ENCODE assay signal across 1 cellular context in genomic region chr16:15765880-15766279, GRCh38.
A peak's percentile ranks its signal among the peaks of the same experiment; 100 is the strongest.
TF ChIP-seq lines count a peak whose summit lies in the region.

No MANE protein-coding gene starts in this region.

TF ChIP-seq in HEK293, 187 proteins besides CTCF, POLR2A, EP300 and RAD21 (continued from another document):
- peak; percentile 91 for TF ChIP-seq REST (tag by site-specific recombination; IDR thresholded peaks at IDR 0.05)
- no peak for TF ChIP-seq KLF8 (tag by site-specific recombination; IDR thresholded peaks at IDR 0.05)
- TF ChIP-seq ZNF121 (tag by site-specific recombination; IDR thresholded peaks at IDR 0.05), result no peak
- TF ChIP-seq ZNF701 (tag by site-specific recombination; IDR thresholded peaks at IDR 0.05), result no peak
- no peak for TF ChIP-seq ZNF292 (tag by site-specific recombination; IDR thresholded peaks at IDR 0.05; ENCODE audit: borderline replicate concordance, low read depth)
- no peak for TF ChIP-seq RBAK (tag by site-specific recombination; IDR thresholded peaks at IDR 0.05)
- no peak for TF ChIP-seq KLF10 (tag by site-specific recombination; IDR thresholded peaks at IDR 0.05)
- TF ChIP-seq PRDM6 (tag by site-specific recombination; IDR thresholded peaks at IDR 0.05), result no peak
- no peak for TF ChIP-seq KLF9 (tag by site-specific recombination; IDR thresholded peaks at IDR 0.05; ENCODE audit: low read depth)
- TF ChIP-seq ZNF266 (tag by site-specific recombination; IDR thresholded peaks at IDR 0.05; ENCODE audit: low read depth), result no peak
- TF ChIP-seq ZNF777 (tag by site-specific recombination; IDR thresholded peaks at IDR 0.05; ENCODE audit: borderline replicate concordance), result no peak
- TF ChIP-seq, protein P1, sequence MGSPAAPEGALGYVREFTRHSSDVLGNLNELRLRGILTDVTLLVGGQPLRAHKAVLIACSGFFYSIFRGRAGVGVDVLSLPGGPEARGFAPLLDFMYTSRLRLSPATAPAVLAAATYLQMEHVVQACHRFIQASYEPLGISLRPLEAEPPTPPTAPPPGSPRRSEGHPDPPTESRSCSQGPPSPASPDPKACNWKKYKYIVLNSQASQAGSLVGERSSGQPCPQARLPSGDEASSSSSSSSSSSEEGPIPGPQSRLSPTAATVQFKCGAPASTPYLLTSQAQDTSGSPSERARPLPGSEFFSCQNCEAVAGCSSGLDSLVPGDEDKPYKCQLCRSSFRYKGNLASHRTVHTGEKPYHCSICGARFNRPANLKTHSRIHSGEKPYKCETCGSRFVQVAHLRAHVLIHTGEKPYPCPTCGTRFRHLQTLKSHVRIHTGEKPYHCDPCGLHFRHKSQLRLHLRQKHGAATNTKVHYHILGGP (tag by site-specific recombination; IDR thresholded peaks at IDR 0.05), result no peak
- no peak for TF ChIP-seq HIC1 (tag by site-specific recombination; IDR thresholded peaks at IDR 0.05)
- TF ChIP-seq GLIS1 (tag by site-specific recombination; IDR thresholded peaks at IDR 0.05), result peak; percentile 74; the same call in 1 of the 2 replicates
- TF ChIP-seq ZNF560 (tag by site-specific recombination; IDR thresholded peaks at IDR 0.05; ENCODE audit: borderline replicate concordance), result no peak
- 0 out of 2 replicates have a peak, but pooled peaks have one; percentile 11 for TF ChIP-seq ZNF629 (tag by site-specific recombination; IDR thresholded peaks at IDR 0.05)
- TF ChIP-seq TRIM28 (IDR thresholded peaks at IDR 0.05; ENCODE audit: borderline replicate concordance, low read length), result no peak
- peak; percentile 93 for TF ChIP-seq ZNF654 (tag by site-specific recombination; IDR thresholded peaks at IDR 0.05; ENCODE audit: low read depth)
- TF ChIP-seq ZBTB8A (tag by site-specific recombination; IDR thresholded peaks at IDR 0.05), result no peak
- TF ChIP-seq ZNF585B (tag by site-specific recombination; IDR thresholded peaks at IDR 0.05), result no peak
